In the genomic region with DNA sequence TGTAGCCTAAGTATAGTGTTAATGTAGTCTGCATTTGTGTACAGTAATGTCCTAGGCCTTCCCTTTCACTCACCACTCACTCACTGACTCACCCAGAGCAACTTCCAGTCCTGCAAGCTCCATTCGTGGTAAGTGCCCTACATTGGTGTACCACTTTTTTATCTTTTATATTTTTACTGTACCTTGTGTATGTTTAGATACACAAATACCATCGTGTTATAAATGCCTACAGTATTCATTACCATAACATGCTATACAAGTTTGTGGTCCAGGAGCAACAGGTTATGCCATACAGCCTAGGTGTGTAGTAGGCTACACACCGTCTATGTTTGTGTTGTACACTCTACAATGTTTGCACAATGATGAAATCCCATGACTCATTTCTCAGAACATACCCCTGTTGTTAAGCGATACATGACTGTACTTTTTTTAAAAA, we compare ENCODE assay signal across 12 cellular contexts.
DNase-seq lines count a peak whose midpoint lies in the region; ATAC-seq, FAIRE-seq and TF ChIP-seq lines count a peak whose summit lies in the region.
"Had no signal": no experiment of that assay in that cellular context is flagged by ENCODE, and none has a peak within 500 bp of the region (broad histone marks: within the 10 kb centered on the region; RNA-seq: fewer than 3 reads in every experiment).

No MANE protein-coding gene starts in this region.

- ATAC-seq in GM18505 (IDR thresholded peaks at IDR 0.05; ENCODE audit: unreplicated experiment) (no peak), GM21576 (IDR thresholded peaks at IDR 0.05; ENCODE audit: unreplicated experiment) (no peak)
- ATAC-seq: GM12878, left ventricle myocardium superior, psoas muscle had no signal

- H3K4me3 ChIP-seq in foreskin fibroblast (ENCODE audit: low read depth in 1 of 2, low read length in 2 of 2): no peak overlapping the region
- H3K4me3 ChIP-seq: GM12878, psoas muscle had no signal

- peak; percentile 63 for FAIRE-seq in urothelium cell line (lab: Jason Lieb, UNC)

- DNase-seq in stimulated activated CD4-positive, alpha-beta T cell treated with anti-CD3 and anti-CD28 coated beads, Interleukin-15, amount 100 ng/mL, for 24 hours: peak; percentile 26
- DNase-seq in stimulated activated CD4-positive, alpha-beta T cell treated with anti-CD3 and anti-CD28 coated beads, Interleukin-4, amount 100 ng/mL, for 4 hours: no peak
- DNase-seq in SW480 (ENCODE audit: low spot score) (peak; percentile 62), foreskin fibroblast (peak; percentile 69 to 83), urothelium cell line (ENCODE audit: low spot score) (no peak), globus pallidus (ENCODE audit: low spot score) (no peak)
- DNase-seq: KG1, left ventricle myocardium superior, psoas muscle had no signal

- TF ChIP-seq CTCF in foreskin fibroblast (IDR thresholded peaks at IDR 0.05; ENCODE audit: low read depth, low read length): no peak

- no peak for TF ChIP-seq POLR2A in GM18505 (IDR thresholded peaks at IDR 0.05; ENCODE audit: borderline replicate concordance, extremely low read depth, insufficient read depth, insufficient read length)

Comparison
In these comparisons a context has a peak if more than half of its experiments do, and no peak if none do; other contexts are left out.
1. DNase-seq: peak in stimulated activated CD4-positive, alpha-beta T cell treated with anti-CD3 and anti-CD28 coated beads, Interleukin-15, amount 100 ng/mL, for 24 hours (single experiment), SW480 (single experiment) and foreskin fibroblast (2 of 2); none in stimulated activated CD4-positive, alpha-beta T cell treated with anti-CD3 and anti-CD28 coated beads, Interleukin-4, amount 100 ng/mL, for 4 hours (0 of 2), urothelium cell line (single experiment) and globus pallidus (single experiment).